Comparison of ENCODE assay signal across 16 cellular contexts in the genomic region with DNA sequence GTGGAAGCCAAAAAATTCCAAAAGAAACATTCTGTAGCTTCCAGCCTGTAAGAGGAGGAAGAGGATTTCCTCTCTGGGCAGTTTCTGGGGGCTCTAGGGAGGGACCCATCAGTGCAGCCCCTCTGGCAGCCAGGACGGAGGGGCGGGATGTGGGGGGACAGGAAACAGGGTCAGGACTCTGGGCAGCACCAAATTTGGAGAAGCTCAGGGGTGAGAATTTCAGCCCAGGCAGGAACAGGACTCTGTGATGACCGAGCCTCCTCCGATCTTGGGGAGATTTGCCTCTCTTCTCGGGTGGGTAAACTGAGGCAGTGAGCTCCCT. TPM values are rescaled to one million over a fixed set of nuclear protein-coding genes. Genes with fewer than 3 reads are reported as not detected.
DNase-seq lines count a peak whose midpoint lies in the region; ATAC-seq and TF ChIP-seq lines count a peak whose summit lies in the region.
"Had no signal": no experiment of that assay in that cellular context is flagged by ENCODE, and none has a peak within 500 bp of the region (broad histone marks: within the 10 kb centered on the region; RNA-seq: fewer than 3 reads in every experiment).

No MANE protein-coding gene starts in this region.

- H3K4me1 Mint-ChIP-seq in stimulated activated naive CD8-positive, alpha-beta T cell treated with anti-CD3 and anti-CD28 coated beads, Interleukin-15, amount 100 ng/mL, for 72 hours, result peaks cover 23% of the 10 kb centered on the region

- TF ChIP-seq CTCF in AG04450 (IDR thresholded peaks at IDR 0.05; ENCODE audit: low read depth, low read length) (no peak), lower lobe of right lung (IDR thresholded peaks at IDR 0.05) (no peak)

- no peaks in the 10 kb centered on the region for H3K9me3 Mint-ChIP-seq in stimulated activated naive CD8-positive, alpha-beta T cell treated with anti-CD3 and anti-CD28 coated beads, Interleukin-15, amount 100 ng/mL, for 72 hours

- POLR2A ChIA-PET in AG04450 (lab: Yijun Ruan, JAX), result no interaction called here

- no peak overlapping the region for H3K4me3 ChIP-seq in AG04450 (ENCODE audit: low read depth, low read length)
- no peak overlapping the region for H3K4me3 ChIP-seq in lower lobe of right lung
- no peak overlapping the region for H3K4me3 ChIP-seq in skeletal muscle satellite cell (ENCODE audit: low read length)

- H3K27ac ChIP-seq in AG04450 (ENCODE audit: low read depth, low read length), result peak overlapping the region; percentile 76
- peak overlapping the region; percentile 52 for H3K27ac ChIP-seq in caudate nucleus (ENCODE audit: low read depth, low read length)
- peak overlapping the region; percentile 63 for H3K27ac ChIP-seq in lower lobe of right lung
- H3K27ac ChIP-seq: VCaP had no signal

- peak overlapping the region; percentile 33 for H3K4me2 ChIP-seq in skeletal muscle satellite cell (ENCODE audit: low read length)

- H3K27ac Mint-ChIP-seq in stimulated activated naive CD8-positive, alpha-beta T cell treated with anti-CD3 and anti-CD28 coated beads, Interleukin-15, amount 100 ng/mL, for 72 hours, result no peak overlapping the region

- CTCF ChIA-PET in AG04450 (lab: Charles Lee), result interaction anchor here (1.0 to 2.6 kb wide), 3 partner anchors 16 to 122 kb away, joined by 3 to 22 read pairs (median 5); no protein-coding TSS in a partner anchor

- DNase-seq in AG04450 (ENCODE audit: low read depth, low spot score) (no peak), caudate nucleus (lab: John Stamatoyannopoulos, UW) (no peak), lower lobe of right lung (no peak), NCI-H82 treated with DMSO at 0.1 percent for 48 hours (lab: John Stamatoyannopoulos, UW; ENCODE audit: unreplicated experiment) (no peak)
- DNase-seq in stimulated activated naive CD8-positive, alpha-beta T cell treated with anti-CD3 and anti-CD28 coated beads, Interleukin-15, amount 100 ng/mL, for 72 hours, result no peak
- DNase-seq: activated naive CD4-positive, alpha-beta T cell; central memory CD4-positive, alpha-beta T cell; NCI-H146; stimulated activated naive B cell treated with anti-CD40 and anti-IgM and Interleukin-4, amounts not matched to agents 10 μg/mL and 1 μg/mL and 100 μg/mL, for 72 hours had no signal

- no peaks in the 10 kb centered on the region for H3K27me3 ChIP-seq in AG04450 (ENCODE audit: control insufficient read depth, insufficient read depth, low read length)
- H3K27me3 ChIP-seq in lower lobe of right lung (ENCODE audit: low read depth), result no peaks in the 10 kb centered on the region
- H3K27me3 ChIP-seq in skeletal muscle satellite cell (ENCODE audit: control insufficient read depth, insufficient read depth, low read length), result no peaks in the 10 kb centered on the region

- H3K4me3 Mint-ChIP-seq in stimulated activated naive CD8-positive, alpha-beta T cell treated with anti-CD3 and anti-CD28 coated beads, Interleukin-15, amount 100 ng/mL, for 72 hours, result no peak overlapping the region
- H3K4me3 Mint-ChIP-seq: stimulated activated naive B cell treated with anti-CD40 and anti-IgM and Interleukin-4, amounts not matched to agents 10 μg/mL and 1 μg/mL and 100 μg/mL, for 72 hours had no signal

- H3K9me3 ChIP-seq in AG04450 (ENCODE audit: control insufficient read depth, insufficient read depth, low read length) (no peaks in the 10 kb centered on the region; the same call in 1 of the 2 replicates), lower lobe of right lung (no peaks in the 10 kb centered on the region), skeletal muscle satellite cell (replicated peaks; ENCODE audit: low read length) (no peaks in the 10 kb centered on the region)

- no peak for ATAC-seq in lower lobe of right lung
- ATAC-seq in GM21447 (IDR thresholded peaks at IDR 0.05; ENCODE audit: unreplicated experiment), result no peak
- no peak for ATAC-seq in stimulated activated naive CD8-positive, alpha-beta T cell treated with anti-CD3 and anti-CD28 coated beads, Interleukin-15, amount 100 ng/mL, for 72 hours
- no peak for ATAC-seq in GM18498 (IDR thresholded peaks at IDR 0.05; ENCODE audit: unreplicated experiment)
- ATAC-seq: stimulated activated naive B cell treated with anti-CD40 and anti-IgM and Interleukin-4, amounts not matched to agents 10 μg/mL and 1 μg/mL and 100 μg/mL, for 72 hours had no signal

- H3K9ac ChIP-seq in skeletal muscle satellite cell (ENCODE audit: low read depth, low read length), result peak overlapping the region; percentile 66

- H3K4me1 ChIP-seq in lower lobe of right lung (peaks cover 43% of the 10 kb centered on the region), skeletal muscle satellite cell (ENCODE audit: control insufficient read depth, insufficient read depth, low read length) (peaks cover 40% of the 10 kb centered on the region)

- intact Hi-C loops in lower lobe of right lung (cut with DNase I), result no loop called here

- H3K27me3 Mint-ChIP-seq in stimulated activated naive CD8-positive, alpha-beta T cell treated with anti-CD3 and anti-CD28 coated beads, Interleukin-15, amount 100 ng/mL, for 72 hours, result peaks cover 2% of the 10 kb centered on the region

- H3K36me3 ChIP-seq in lower lobe of right lung, result no peaks in the 10 kb centered on the region
- H3K36me3 ChIP-seq in skeletal muscle satellite cell (ENCODE audit: insufficient read depth, low read length), result no peaks in the 10 kb centered on the region

RNA-seq across cellular contexts. Expression of a gene that starts 18.4 kb away (rescaled TPM):
- polyA plus RNA-seq in AG04450 (2011; rRNA removed), result 0.31 and 0.41 TPM in 2 replicates
- polyA minus RNA-seq in AG04450 (2011; rRNA and poly(A)+ RNA removed), result not detected in 2 replicates
- 12.8 TPM for total RNA-seq in lower lobe of right lung
- not detected in 2 replicates for total RNA-seq in skeletal muscle satellite cell (2012; rRNA removed)
- total RNA-seq: activated CD8-positive, alpha-beta memory T cell treated with anti-CD3 and anti-CD28 coated beads for 36 hours; H1; NCI-H460 had no signal
